11 cellular contexts compared by ENCODE assay signal in genomic region chr14:59292921-59293605, GRCh38.
"Had no signal": no experiment of that assay in that cellular context is flagged by ENCODE, and none has a peak within 500 bp of the region (broad histone marks: within the 10 kb centered on the region; RNA-seq: fewer than 3 reads in every experiment).

No MANE protein-coding gene starts in this region.

- H3K9me3 ChIP-seq: adrenal gland, body of pancreas, right atrium auricular region had no signal

- H3K4me3 ChIP-seq: adrenal gland, body of pancreas, right atrium auricular region had no signal

- H3K4me1 ChIP-seq: foreskin keratinocyte had no signal

- DNase-seq: activated B cell treated with CpG ODN at 0.5 μM for 24 hours; activated CD4-positive, alpha-beta T cell treated with anti-CD3 and anti-CD28 coated beads, Interleukin-2, amount 10 ng/mL, durations not matched to agents 7 days and 5 days; activated naive CD4-positive, alpha-beta T cell treated with anti-CD3 and anti-CD28 coated beads, Interleukin-2, amount 10 ng/mL, durations not matched to agents 7 days and 5 days; adrenal gland; body of pancreas; cerebellar nuclear complex; foreskin keratinocyte; stimulated activated CD4-positive, alpha-beta T cell treated with anti-CD3 and anti-CD28 coated beads, Interleukin-2, amount 100 ng/mL, for 24 hours; stimulated activated naive B cell treated with anti-CD40 and anti-IgM and Interleukin-4, amounts not matched to agents 10 μg/mL and 1 μg/mL and 100 μg/mL, for 72 hours; T-helper 2 cell had no signal

- ATAC-seq: foreskin keratinocyte; stimulated activated naive B cell treated with anti-CD40 and anti-IgM and Interleukin-4, amounts not matched to agents 10 μg/mL and 1 μg/mL and 100 μg/mL, for 72 hours had no signal

- H3K27ac ChIP-seq: foreskin keratinocyte had no signal

- H3K27me3 ChIP-seq: adrenal gland, body of pancreas, foreskin keratinocyte, right atrium auricular region had no signal
